ENCODE assay signal across 10 cellular contexts in genomic region chr18:62939433-62939832, GRCh38.
DNase-seq lines count a peak whose midpoint lies in the region; ATAC-seq and TF ChIP-seq lines count a peak whose summit lies in the region.
"Had no signal": no experiment of that assay in that cellular context is flagged by ENCODE, and none has a peak within 500 bp of the region (broad histone marks: within the 10 kb centered on the region; RNA-seq: fewer than 3 reads in every experiment).

No MANE protein-coding gene starts in this region.

- TF ChIP-seq CTCF in OCI-LY3 (IDR thresholded peaks at IDR 0.05; ENCODE audit: low read depth, low read length) (no peak), gastroesophageal sphincter (IDR thresholded peaks at IDR 0.05) (no peak), ovary (IDR thresholded peaks at IDR 0.05) (no peak)

- intact Hi-C loops in sciatic nerve (cut with DNase I): no loop called here
- intact Hi-C loops in ovary (cut with DNase I): no loop called here

- H3K4me3 ChIP-seq in OCI-LY3 (ENCODE audit: low read length): no peak overlapping the region
- H3K4me3 ChIP-seq in gastroesophageal sphincter: no peak overlapping the region
- no peak overlapping the region for H3K4me3 ChIP-seq in ovary
- H3K4me3 ChIP-seq: suprapubic skin had no signal

- peaks cover 26% of the 10 kb centered on the region for H3K4me1 ChIP-seq in OCI-LY3 (ENCODE audit: low read length)
- H3K4me1 ChIP-seq in gastroesophageal sphincter: peaks cover 9 to 60% (median 11%) of the 10 kb centered on the region in 3 donors
- no peaks in the 10 kb centered on the region for H3K4me1 ChIP-seq in ovary (ENCODE audit: insufficient read depth)

- H2AFZ ChIP-seq in OCI-LY3 (ENCODE audit: low read depth, low read length): no peak overlapping the region

- TF ChIP-seq POLR2A in gastroesophageal sphincter (IDR thresholded peaks at IDR 0.05) (no peak), ovary (IDR thresholded peaks at IDR 0.05) (no peak)

- H4K20me1 ChIP-seq in OCI-LY3 (ENCODE audit: insufficient read depth, low read length): no peaks in the 10 kb centered on the region

- DNase-seq in GDM1 (lab: John Stamatoyannopoulos, UW) (peak; percentile 67), sciatic nerve (ENCODE audit: low spot score) (no peak), ovary (no peak), NCI-H2029 treated with DMSO at 0.1 percent for 48 hours (lab: John Stamatoyannopoulos, UW) (no peak)
- no peak for DNase-seq in activated CD4-positive, alpha-beta T cell treated with anti-CD3 and anti-CD28 coated beads for 1 hour
- DNase-seq: activated effector memory CD4-positive, alpha-beta T cell treated with anti-CD3 and anti-CD28 coated beads, Interleukin-2, amount 50 U/mL, for 16 hours had no signal

- TF ChIP-seq EP300 in gastroesophageal sphincter (IDR thresholded peaks at IDR 0.05) (peak; percentile 29), ovary (IDR thresholded peaks at IDR 0.05) (no peak)

- H3K9ac ChIP-seq in OCI-LY3 (ENCODE audit: low read length): no peak overlapping the region

- H3K9me3 ChIP-seq in OCI-LY3 (ENCODE audit: insufficient read depth, low read length): no peaks in the 10 kb centered on the region
- no peaks in the 10 kb centered on the region for H3K9me3 ChIP-seq in gastroesophageal sphincter
- H3K9me3 ChIP-seq in ovary: no peaks in the 10 kb centered on the region
- H3K9me3 ChIP-seq: suprapubic skin had no signal

- 12 to 13% methylated on average over 6 of the region's 6 CpGs for WGBS in gastroesophageal sphincter (ENCODE audit: low coverage in 1 of 2), 2 donors
- WGBS in ovary, 3 donors: 28 to 41% (median 32%) methylated on average over 6 of the region's 6 CpGs

- H3K27me3 ChIP-seq in OCI-LY3 (ENCODE audit: low read depth, low read length) (no peaks in the 10 kb centered on the region), gastroesophageal sphincter (no peaks in the 10 kb centered on the region), ovary (no peaks in the 10 kb centered on the region)
- H3K27me3 ChIP-seq: suprapubic skin had no signal

- H3K4me2 ChIP-seq in OCI-LY3 (ENCODE audit: low read length): peak overlapping the region; percentile 49

- H3K27ac ChIP-seq in OCI-LY3 (ENCODE audit: low read length) (no peak overlapping the region), gastroesophageal sphincter (peak overlapping the region; percentile 63 to 79 (median 76)), ovary (peak overlapping the region in 1 of 2 donors; percentile 2)
- H3K27ac ChIP-seq: suprapubic skin had no signal

- H3K36me3 ChIP-seq in OCI-LY3 (replicated peaks; ENCODE audit: low read depth, low read length): no peaks in the 10 kb centered on the region
- peaks cover 0 to 15% of the 10 kb centered on the region in 2 donors for H3K36me3 ChIP-seq in gastroesophageal sphincter
- no peaks in the 10 kb centered on the region for H3K36me3 ChIP-seq in ovary

- no peaks in the 10 kb centered on the region for H3K79me2 ChIP-seq in OCI-LY3 (ENCODE audit: low read length)

- ATAC-seq in gastroesophageal sphincter (peak; percentile 71), sciatic nerve (peak; percentile 61), GM19397 (IDR thresholded peaks at IDR 0.05; ENCODE audit: unreplicated experiment) (no peak)
